8 cellular contexts compared by ENCODE assay signal in genomic region chr16:1492923-1493745, GRCh38. TPM values are rescaled to one million over a fixed set of nuclear protein-coding genes. Genes with fewer than 3 reads are reported as not detected.
A peak's percentile ranks its signal among the peaks of the same experiment; 100 is the strongest.
DNase-seq lines count a peak whose midpoint lies in the region; ATAC-seq and TF ChIP-seq lines count a peak whose summit lies in the region.

TELO2 (plus strand) TSS chr16:1493360; CDS start chr16:1494282, 922 bp downstream.

- H3K9me3 Mint-ChIP-seq in CD4-positive, CD25-positive, alpha-beta regulatory T cell = no peaks in the 10 kb centered on the region
- H3K9me3 Mint-ChIP-seq in nephron progenitor cell = no peaks in the 10 kb centered on the region

- in situ Hi-C loops in IMR-90 (cut with MboI; ENCODE audit: low sequenced_read_pairs) = no loop called here

- H3K27me3 Mint-ChIP-seq in CD4-positive, CD25-positive, alpha-beta regulatory T cell = no peaks in the 10 kb centered on the region
- peaks cover 4% of the 10 kb centered on the region for H3K27me3 Mint-ChIP-seq in nephron progenitor cell (ENCODE audit: low read depth, poor library complexity)

- peak within 1 kb of the TSS; percentile 97 for H2AK9ac ChIP-seq in IMR-90 (replicated peaks; ENCODE audit: low read depth, low read length, poor library complexity)

- CTCF ChIA-PET in IMR-90 (lab: Yijun Ruan, JAX) = interaction anchor here (0.6 kb wide), 1 partner anchor 246 kb away, joined by 4 read pairs; no protein-coding TSS in a partner anchor

- H3K4me3 Mint-ChIP-seq in CD4-positive, CD25-positive, alpha-beta regulatory T cell = peak within 1 kb of the TSS; percentile 87 to 99 (median 98)
- H3K4me3 Mint-ChIP-seq in nephron progenitor cell = peak within 1 kb of the TSS; percentile 90

- H3K9me3 ChIP-seq in CD4-positive, CD25-positive, alpha-beta regulatory T cell (ENCODE audit: control insufficient read depth in 2 of 2, low read length in 2 of 2) = no peaks in the 10 kb centered on the region
- H3K9me3 ChIP-seq in IMR-90 (ENCODE audit: control insufficient read depth, insufficient read depth, low read length) = no peaks in the 10 kb centered on the region

- peak within 1 kb of the TSS; percentile 83 for H3K9ac ChIP-seq in IMR-90 (ENCODE audit: low read depth, low read length)

- POLR2A ChIA-PET in IMR-90 (lab: Charles Lee; ENCODE audit: unreplicated experiment) = interaction anchor here (0.6 kb wide), 1 partner anchor 66 kb away, joined by 8 read pairs; no protein-coding TSS in a partner anchor

- peak within 1 kb of the TSS; percentile 59; the same call in 2 of the 3 replicates for H2BK15ac ChIP-seq in IMR-90 (ENCODE audit: low read depth, low read length)

- H3K4me3 ChIP-seq in CD4-positive, CD25-positive, alpha-beta regulatory T cell (ENCODE audit: low read depth, low read length) = peak within 1 kb of the TSS; percentile 78
- H3K4me3 ChIP-seq in IMR-90 (ENCODE audit: insufficient read depth, low read depth, low read length) = peak within 1 kb of the TSS; percentile 65

- no peaks in the 10 kb centered on the region for H3K27me3 ChIP-seq in CD4-positive, CD25-positive, alpha-beta regulatory T cell (ENCODE audit: control insufficient read depth, insufficient read depth, low read length)
- no peaks in the 10 kb centered on the region for H3K27me3 ChIP-seq in IMR-90 (ENCODE audit: control insufficient read depth, insufficient read depth, low read length)

- TF ChIP-seq RAD21 in IMR-90 (IDR thresholded peaks at IDR 0.05; ENCODE audit: low read length) = no peak

- H4K20me1 ChIP-seq in IMR-90 (ENCODE audit: insufficient read depth, low read length) = peaks cover 13% of the 10 kb centered on the region; the same call in 1 of the 2 replicates

- H3K36me3 Mint-ChIP-seq in CD4-positive, CD25-positive, alpha-beta regulatory T cell = no peaks in the 10 kb centered on the region
- H3K36me3 Mint-ChIP-seq in nephron progenitor cell (ENCODE audit: low read depth) = no peaks in the 10 kb centered on the region

- H2BK20ac ChIP-seq in IMR-90 (ENCODE audit: low read depth, low read length) = peak within 1 kb of the TSS; percentile 49; the same call in 1 of the 2 replicates

- peak; percentile 84 to 90 (median 88) for DNase-seq in CD4-positive, CD25-positive, alpha-beta regulatory T cell
- peak; percentile 70 for DNase-seq in IMR-90
- DNase-seq in SHP77 treated with DMSO at 0.1 percent for 48 hours (lab: John Stamatoyannopoulos, UW) = peak; percentile 33
- DNase-seq in activated gamma-delta T cell (lab: John Stamatoyannopoulos, UW) = peak; percentile 82
- DNase-seq in fibroblast of the conjunctiva (ENCODE audit: low read depth) = peak; percentile 38
- DNase-seq in nephron progenitor cell = peak; percentile 92
- peak; percentile 92 for DNase-seq in stimulated activated naive CD8-positive, alpha-beta T cell treated with anti-CD3 and anti-CD28 coated beads, Interleukin-15, Interleukin-2, amounts not matched to agents 100 U/mL and 50 U/mL, for 24 hours

- TF ChIP-seq POLR2A in IMR-90 (IDR thresholded peaks at IDR 0.05; ENCODE audit: low read depth, low read length) = no peak; the same call in 1 of the 2 replicates

- H2AK5ac ChIP-seq in IMR-90 (ENCODE audit: low read depth, low read length) = peak within 1 kb of the TSS; percentile 94

- peak within 1 kb of the TSS; percentile 82 for H4K91ac ChIP-seq in IMR-90 (ENCODE audit: insufficient read depth, low read depth, low read length)

- peak within 1 kb of the TSS; percentile 89 for H3K4ac ChIP-seq in IMR-90 (ENCODE audit: low read depth, low read length)

- H3K14ac ChIP-seq in IMR-90 (replicated peaks; ENCODE audit: low read depth, low read length) = peak within 1 kb of the TSS; percentile 97

- H2BK120ac ChIP-seq in IMR-90 (ENCODE audit: low read depth, low read length) = peak within 1 kb of the TSS; percentile 87

- H4K5ac ChIP-seq in IMR-90 (ENCODE audit: low read depth, low read length) = peak within 1 kb of the TSS; percentile 76

- 9% methylated on average over 13 of the region's 89 CpGs; no CpG with 5 or more reads in 1 of the 2 experiments for WGBS in IMR-90 (ENCODE audit: extremely low coverage in 2 of 2, insufficient read length in 1 of 2), 2 experiments

- peak within 1 kb of the TSS; percentile 91 for H3K27ac ChIP-seq in CD4-positive, CD25-positive, alpha-beta regulatory T cell (ENCODE audit: insufficient read depth, low read length, poor library complexity, severe bottlenecking)
- H3K27ac ChIP-seq in IMR-90 (ENCODE audit: insufficient read depth, low read length) = peak within 1 kb of the TSS; percentile 96

- peak within 1 kb of the TSS; percentile 80 for H3K23ac ChIP-seq in IMR-90 (ENCODE audit: low read depth, low read length)

- H3K56ac ChIP-seq in IMR-90 (ENCODE audit: extremely low read depth, insufficient read depth, low read length) = peak within 1 kb of the TSS; percentile 81

- H4K8ac ChIP-seq in IMR-90 (ENCODE audit: low read depth in 2 of 2, low read length in 2 of 2) = peak within 1 kb of the TSS; percentile 96

- peak; percentile 84 for ATAC-seq in CD4-positive, CD25-positive, alpha-beta regulatory T cell (ENCODE audit: low read depth in 2 of 2)
- ATAC-seq in GM19438 (IDR thresholded peaks at IDR 0.05; ENCODE audit: low read depth, unreplicated experiment) = peak; percentile 59
- ATAC-seq in IMR-90 (ENCODE audit: low read depth) = peak; percentile 92
- ATAC-seq in stimulated activated naive CD8-positive, alpha-beta T cell treated with anti-CD3 and anti-CD28 coated beads, Interleukin-15, Interleukin-2, amounts not matched to agents 100 U/mL and 50 U/mL, for 24 hours = peak; percentile 79

- H3K4me2 ChIP-seq in IMR-90 (ENCODE audit: low read depth, low read length) = peak within 1 kb of the TSS; percentile 99

- BruUV-seq in IMR-90 (replicated peaks; lab: Mats Ljungman, UMichigan) = no TSS peak

- intact Hi-C loops in IMR-90 (cut with micrococcal nuclease) = loop anchor here (5.0 kb wide), 2 partner anchors 119 to 214 kb away; partner anchors contain the start of genes CRAMP1, IFT140 and MAPK8IP3

- no peaks in the 10 kb centered on the region for H3K36me3 ChIP-seq in CD4-positive, CD25-positive, alpha-beta regulatory T cell (ENCODE audit: control insufficient read depth, insufficient read depth, low read length)
- peaks cover 20% of the 10 kb centered on the region for H3K36me3 ChIP-seq in IMR-90 (ENCODE audit: control insufficient read depth, insufficient read depth, low read length)

- H3K4me1 Mint-ChIP-seq in CD4-positive, CD25-positive, alpha-beta regulatory T cell = peaks cover 5 to 25% (median 7%) of the 10 kb centered on the region in 4 donors
- peaks cover 18% of the 10 kb centered on the region for H3K4me1 Mint-ChIP-seq in nephron progenitor cell

- H3K9me1 ChIP-seq in IMR-90 (ENCODE audit: insufficient read depth, low read length) = peaks cover 7% of the 10 kb centered on the region

- H2BK5ac ChIP-seq in IMR-90 (ENCODE audit: low read depth, low read length, poor library complexity, severe bottlenecking) = peak within 1 kb of the TSS; percentile 93

- H2AFZ ChIP-seq in IMR-90 (replicated peaks; ENCODE audit: low read length, poor library complexity) = peak within 1 kb of the TSS; percentile 99

- H3K18ac ChIP-seq in IMR-90 (ENCODE audit: low read depth, low read length) = peak within 1 kb of the TSS; percentile 57

- peaks cover 6 to 35% of the 10 kb centered on the region in 2 experiments for H3K79me1 ChIP-seq in IMR-90 (ENCODE audit: low read depth in 1 of 2, low read length in 2 of 2)

- H3K4me1 ChIP-seq in CD4-positive, CD25-positive, alpha-beta regulatory T cell (ENCODE audit: control insufficient read depth, insufficient read depth, low read length, poor library complexity, severe bottlenecking) = peaks cover 20% of the 10 kb centered on the region
- H3K4me1 ChIP-seq in IMR-90 (ENCODE audit: control insufficient read depth, insufficient read depth, low read length) = peaks cover 12% of the 10 kb centered on the region

- H3K27ac Mint-ChIP-seq in CD4-positive, CD25-positive, alpha-beta regulatory T cell = peak within 1 kb of the TSS; percentile 100
- H3K27ac Mint-ChIP-seq in nephron progenitor cell = peak within 1 kb of the TSS; percentile 99

- dilution Hi-C loops in IMR-90 (cut with HindIII; ENCODE audit: low sequenced_read_pairs, unreplicated experiment) = no loop called here

- TF ChIP-seq CTCF in IMR-90 (conservative IDR thresholded peaks at IDR 0.05; ENCODE audit: low read depth, low read length) (no peak), nephron progenitor cell (IDR thresholded peaks at IDR 0.05) (no peak)

TF ChIP-seq in IMR-90, 13 proteins besides CTCF, POLR2A, EP300 and RAD21 (continues in another document):
- TF ChIP-seq SMC3 (IDR thresholded peaks at IDR 0.05; ENCODE audit: low read depth, low read length) (no peak), FOS (IDR thresholded peaks at IDR 0.05; ENCODE audit: low read depth, low read length) (no peak), MAFK (IDR thresholded peaks at IDR 0.05; ENCODE audit: low read depth, low read length) (no peak), BHLHE40 (IDR thresholded peaks at IDR 0.05; ENCODE audit: low read depth, low read length) (no peak), MAZ (IDR thresholded peaks at IDR 0.05; ENCODE audit: borderline replicate concordance, low read depth, low read length) (peak; percentile 47; the same call in 1 of the 2 replicates), MXI1 (IDR thresholded peaks at IDR 0.05; ENCODE audit: borderline replicate concordance, low read depth, low read length) (peak; percentile 70), CHD1 (IDR thresholded peaks at IDR 0.05; ENCODE audit: low read depth, low read length) (no peak), ELK1 (IDR thresholded peaks at IDR 0.05; ENCODE audit: borderline replicate concordance, low read depth, low read length) (no peak), RFX5 (IDR thresholded peaks at IDR 0.05; ENCODE audit: low read depth, low read length) (no peak), RCOR1 (IDR thresholded peaks at IDR 0.05; ENCODE audit: insufficient replicate concordance, low read length) (no peak), CEBPB (IDR thresholded peaks at IDR 0.05; ENCODE audit: low read depth, low read length) (no peak)

RNA-seq across cellular contexts. Expression of gene TELO2, which starts in this region (rescaled TPM):
- 27.4 TPM for total RNA-seq in CD4-positive, CD25-positive, alpha-beta regulatory T cell
- polyA plus RNA-seq in CD4-positive, CD25-positive, alpha-beta regulatory T cell = 10 to 100 TPM in 3 of 4 donors, 1 to 10 TPM in 1; 9.1 to 15.2 (median 11.6) TPM
- 5.8 and 6.6 TPM in 2 replicates for total RNA-seq in IMR-90 (2012; rRNA removed)
- 26.6 and 28.2 TPM in 2 replicates for polyA plus RNA-seq in IMR-90 (2012; rRNA removed)
- 16.6 and 18.1 TPM in 2 replicates for polyA plus RNA-seq in IMR-90 (2012; cell fraction: cytosol; rRNA removed)
- 110 and 290 TPM in 2 replicates for polyA plus RNA-seq in IMR-90 (2012; cell fraction: nucleus; rRNA removed; ENCODE audit: low replicate concordance)

Comparison
In these comparisons a context has a peak if more than half of its experiments do, and no peak if none do; other contexts are left out.
1. Peak in every context shown above with its lines: DNase-seq, ATAC-seq, H3K4me3 ChIP-seq and H3K27ac ChIP-seq.
2. DNase-seq: peak in every context shown above with its lines; median percentile 92 in nephron progenitor cell; 92 in stimulated activated naive CD8-positive, alpha-beta T cell treated with anti-CD3 and anti-CD28 coated beads, Interleukin-15, Interleukin-2, amounts not matched to agents 100 U/mL and 50 U/mL, for 24 hours; 88 in CD4-positive, CD25-positive, alpha-beta regulatory T cell; 82 in activated gamma-delta T cell; 70 in IMR-90; 38 in fibroblast of the conjunctiva; 33 in SHP77 treated with DMSO at 0.1 percent for 48 hours.